In genomic region chr3:134149286-134149685, GRCh38 we compare ENCODE assay signal across 16 cellular contexts.
A peak's percentile ranks its signal among the peaks of the same experiment; 100 is the strongest.
DNase-seq lines count a peak whose midpoint lies in the region; TF ChIP-seq lines count a peak whose summit lies in the region.
"Had no signal": no experiment of that assay in that cellular context is flagged by ENCODE, and none has a peak within 500 bp of the region (broad histone marks: within the 10 kb centered on the region; RNA-seq: fewer than 3 reads in every experiment).

No MANE protein-coding gene starts in this region.

- peaks cover 48% of the 10 kb centered on the region for H3K36me3 Mint-ChIP-seq in osteocyte (ENCODE audit: unreplicated experiment)

- WGBS in trophoblast cell (ENCODE audit: extremely low coverage, insufficient coverage, insufficient read length): no CpG with 5 or more reads among the region's 2 CpGs

- H3K18ac ChIP-seq in trophoblast cell (ENCODE audit: low read length): no peak overlapping the region

- H4K91ac ChIP-seq in trophoblast cell (ENCODE audit: low read depth, low read length): no peak overlapping the region

- no peak overlapping the region for H2AFZ ChIP-seq in trophoblast cell (ENCODE audit: insufficient read depth, low read length, poor library complexity)

- no peak overlapping the region for H4K8ac ChIP-seq in trophoblast cell (ENCODE audit: low read depth, low read length)

- H3K14ac ChIP-seq in trophoblast cell (ENCODE audit: low read length): no peak overlapping the region

- H3K9me3 ChIP-seq in trophoblast cell (ENCODE audit: insufficient read depth, low read depth, low read length): no peaks in the 10 kb centered on the region
- H3K9me3 ChIP-seq: Peyer's patch had no signal

- DNase-seq in AG10803 (ENCODE audit: low read depth) (peak; percentile 31), GM03348 (ENCODE audit: low spot score) (peak; percentile 18), amniotic epithelial cell (ENCODE audit: low read depth) (peak; percentile 69), trophoblast cell (peak; percentile 15 to 62), osteocyte (ENCODE audit: extremely low spot score, unreplicated experiment) (no peak), NCI-H2107 treated with DMSO at 0.1 percent for 48 hours (lab: John Stamatoyannopoulos, UW; ENCODE audit: unreplicated experiment) (no peak)
- no peak for DNase-seq in activated CD8-positive, alpha-beta memory T cell treated with anti-CD3 and anti-CD28 coated beads for 24 hours
- DNase-seq: Calu3; CD4-positive, alpha-beta T cell; Karpas-422; MM.1S; NCI-H1092; NCI-H146; NCI-H2081; NCI-H446 treated with DMSO at 0.1 percent for 48 hours; Peyer's patch had no signal

- H3K36me3 ChIP-seq in trophoblast cell (ENCODE audit: control insufficient read depth in 1 of 2, insufficient read depth in 2 of 2, low read length in 2 of 2): peaks cover 3 to 9% of the 10 kb centered on the region in 2 experiments

- no peak overlapping the region for H4K12ac ChIP-seq in trophoblast cell (ENCODE audit: low read depth, low read length)

- H3K4me3 ChIP-seq in AG10803 (ENCODE audit: low read length) (no peak overlapping the region), trophoblast cell (ENCODE audit: low read depth, low read length) (no peak overlapping the region)
- H3K4me3 ChIP-seq: Peyer's patch had no signal

- H3K4me3 Mint-ChIP-seq in osteocyte (ENCODE audit: unreplicated experiment): no peak overlapping the region
- H3K4me3 Mint-ChIP-seq: CD4-positive, alpha-beta T cell had no signal

- H3K4me2 ChIP-seq in trophoblast cell (ENCODE audit: low read length): no peak overlapping the region

- no peak overlapping the region for H2BK12ac ChIP-seq in trophoblast cell (ENCODE audit: low read length)

- no peak overlapping the region for H3K9ac ChIP-seq in trophoblast cell (ENCODE audit: low read length)

- H3K79me2 ChIP-seq in trophoblast cell (ENCODE audit: control insufficient read depth, insufficient read depth, low read length, poor library complexity): no peaks in the 10 kb centered on the region

- H3K4me1 Mint-ChIP-seq in osteocyte (ENCODE audit: unreplicated experiment): peaks cover 10% of the 10 kb centered on the region

- H3K27ac Mint-ChIP-seq in osteocyte (ENCODE audit: unreplicated experiment): no peak overlapping the region
- H3K27ac Mint-ChIP-seq: CD4-positive, alpha-beta T cell had no signal

- H2BK5ac ChIP-seq in trophoblast cell (ENCODE audit: low read depth, low read length, poor library complexity): no peak overlapping the region

- no peaks in the 10 kb centered on the region for H3K9me3 Mint-ChIP-seq in osteocyte (ENCODE audit: unreplicated experiment)
- H3K9me3 Mint-ChIP-seq: CD4-positive, alpha-beta T cell had no signal

- peaks cover 12 to 17% of the 10 kb centered on the region in 2 experiments for H3K4me1 ChIP-seq in trophoblast cell (ENCODE audit: control insufficient read depth in 1 of 2, insufficient read depth in 2 of 2, low read length in 2 of 2)
- H3K4me1 ChIP-seq: Peyer's patch had no signal

- no peak overlapping the region for H3K27ac ChIP-seq in trophoblast cell (ENCODE audit: low read depth, low read length)
- H3K27ac ChIP-seq: Peyer's patch had no signal

- no peak overlapping the region for H3K23ac ChIP-seq in trophoblast cell (ENCODE audit: low read length)

- no peak overlapping the region for H3K4ac ChIP-seq in trophoblast cell (ENCODE audit: low read depth, low read length)

- no peaks in the 10 kb centered on the region for H3K27me3 Mint-ChIP-seq in osteocyte (ENCODE audit: unreplicated experiment)
- H3K27me3 Mint-ChIP-seq: CD4-positive, alpha-beta T cell had no signal

- H3K27me3 ChIP-seq in trophoblast cell (ENCODE audit: insufficient read depth, low read length): no peaks in the 10 kb centered on the region
- H3K27me3 ChIP-seq: Peyer's patch had no signal

- H2AK5ac ChIP-seq in trophoblast cell (ENCODE audit: low read length): no peak overlapping the region

- no peak overlapping the region for H2BK120ac ChIP-seq in trophoblast cell (ENCODE audit: insufficient read depth, low read length, poor library complexity)

- peaks cover 1% of the 10 kb centered on the region for H3K79me1 ChIP-seq in trophoblast cell (ENCODE audit: low read length)

- TF ChIP-seq CTCF in AG10803 (conservative IDR thresholded peaks at IDR 0.05; ENCODE audit: low read length): no peak
- TF ChIP-seq CTCF in osteocyte (IDR thresholded peaks at IDR 0.05): no peak

Comparison
In these comparisons a context has a peak if more than half of its experiments do, and no peak if none do; other contexts are left out.
1. DNase-seq: peak in AG10803 (single experiment), GM03348 (single experiment), amniotic epithelial cell (single experiment) and trophoblast cell (2 of 2); none in activated CD8-positive, alpha-beta memory T cell treated with anti-CD3 and anti-CD28 coated beads for 24 hours (single experiment), osteocyte (single experiment) and NCI-H2107 treated with DMSO at 0.1 percent for 48 hours (single experiment).